ENCODE assay signal across 8 cellular contexts in the genomic region with DNA sequence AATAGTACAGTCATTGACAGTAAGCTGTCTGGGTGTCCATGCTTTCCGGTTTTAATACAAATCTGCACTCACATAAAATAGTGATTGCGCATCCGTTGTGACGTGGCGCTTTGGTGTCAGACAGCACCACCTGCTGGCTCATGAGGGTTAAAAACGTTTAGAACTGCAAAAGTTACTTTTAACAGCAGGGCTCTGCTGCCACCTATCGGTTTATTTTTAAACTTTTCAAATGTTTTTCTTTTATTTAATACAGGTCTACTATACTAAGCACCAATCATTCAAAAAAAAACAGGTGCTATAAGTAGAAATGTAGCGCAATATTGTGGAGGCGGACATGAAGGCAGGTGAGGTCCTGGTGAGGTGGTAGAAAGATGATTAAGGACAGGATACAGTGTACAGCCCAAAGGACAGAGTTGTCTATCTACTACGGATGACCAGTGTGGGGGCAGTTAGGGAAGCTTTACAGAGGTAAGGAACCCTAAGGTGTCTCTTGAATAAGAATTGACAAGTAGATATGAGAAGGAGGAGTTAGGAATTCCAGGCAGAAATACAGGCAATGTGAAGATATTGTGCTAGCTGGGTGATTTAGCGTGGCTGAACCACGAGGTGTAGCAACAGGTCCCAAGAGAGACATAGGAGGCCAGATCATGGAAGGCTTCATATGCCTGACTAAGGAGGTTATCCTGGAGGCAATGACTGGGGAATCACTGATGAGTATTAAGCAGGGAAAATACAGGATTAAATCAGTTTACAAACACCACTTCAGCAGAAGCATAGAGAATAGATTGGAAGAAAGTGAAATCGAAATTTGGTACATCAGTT.
DNase-seq lines count a peak whose midpoint lies in the region; ATAC-seq, FAIRE-seq and TF ChIP-seq lines count a peak whose summit lies in the region.

No MANE protein-coding gene starts in this region.

- intact Hi-C loops in breast epithelium (cut with DNase I; ENCODE audit: low total_unique reads) = no loop called here

- H3K27me3 ChIP-seq in WERI-Rb-1 (ENCODE audit: insufficient read depth, low read depth, severe bottlenecking) (peaks cover 33% of the 10 kb centered on the region), breast epithelium (no peaks in the 10 kb centered on the region)

- H3K36me3 ChIP-seq in WERI-Rb-1 (no peaks in the 10 kb centered on the region), breast epithelium (no peaks in the 10 kb centered on the region)

- ATAC-seq in HG03097 (IDR thresholded peaks at IDR 0.05; ENCODE audit: low FRiP score, unreplicated experiment) = peak; percentile 80

- DNase-seq in activated gamma-delta T cell treated with Interleukin-2 at 50 U/mL for 16 hours = peak; percentile 76
- DNase-seq in activated gamma-delta T cell (lab: John Stamatoyannopoulos, UW) = no peak
- DNase-seq in NCI-H2227 (lab: John Stamatoyannopoulos, UW; ENCODE audit: unreplicated experiment) = peak; percentile 85
- DNase-seq in WERI-Rb-1 = peak; percentile 67
- DNase-seq in breast epithelium (ENCODE audit: low spot score in 2 of 2) = peak; percentile 52 to 60
- DNase-seq in stimulated activated CD4-positive, alpha-beta T cell treated with anti-CD3 and anti-CD28 coated beads, Interleukin-1b, Interleukin-23, amount 100 ng/mL, for 1 hour (ENCODE audit: low read depth in 2 of 2) = peak; percentile 54 to 59

- TF ChIP-seq CTCF in WERI-Rb-1 (IDR thresholded peaks at IDR 0.05; ENCODE audit: low read depth, low read length) (peak; percentile 74), breast epithelium (IDR thresholded peaks at IDR 0.05) (peak; percentile 75 to 95 (median 91))

- FAIRE-seq in islet of Langerhans (lab: Jason Lieb, UNC) = peak; percentile 99

- H3K27ac ChIP-seq in WERI-Rb-1 (no peak overlapping the region), breast epithelium (no peak overlapping the region)

- no peaks in the 10 kb centered on the region for H3K4me1 ChIP-seq in breast epithelium

- no peak overlapping the region for H3K4me3 ChIP-seq in WERI-Rb-1 (ENCODE audit: low read depth, low read length)
- H3K4me3 ChIP-seq in breast epithelium = no peak overlapping the region

- H3K9me3 ChIP-seq in WERI-Rb-1 (ENCODE audit: severe bottlenecking) (no peaks in the 10 kb centered on the region), breast epithelium (no peaks in the 10 kb centered on the region)

- TF ChIP-seq POLR2A in breast epithelium (IDR thresholded peaks at IDR 0.05) = no peak
